Comparison of ENCODE assay signal across 8 cellular contexts in the genomic region with DNA sequence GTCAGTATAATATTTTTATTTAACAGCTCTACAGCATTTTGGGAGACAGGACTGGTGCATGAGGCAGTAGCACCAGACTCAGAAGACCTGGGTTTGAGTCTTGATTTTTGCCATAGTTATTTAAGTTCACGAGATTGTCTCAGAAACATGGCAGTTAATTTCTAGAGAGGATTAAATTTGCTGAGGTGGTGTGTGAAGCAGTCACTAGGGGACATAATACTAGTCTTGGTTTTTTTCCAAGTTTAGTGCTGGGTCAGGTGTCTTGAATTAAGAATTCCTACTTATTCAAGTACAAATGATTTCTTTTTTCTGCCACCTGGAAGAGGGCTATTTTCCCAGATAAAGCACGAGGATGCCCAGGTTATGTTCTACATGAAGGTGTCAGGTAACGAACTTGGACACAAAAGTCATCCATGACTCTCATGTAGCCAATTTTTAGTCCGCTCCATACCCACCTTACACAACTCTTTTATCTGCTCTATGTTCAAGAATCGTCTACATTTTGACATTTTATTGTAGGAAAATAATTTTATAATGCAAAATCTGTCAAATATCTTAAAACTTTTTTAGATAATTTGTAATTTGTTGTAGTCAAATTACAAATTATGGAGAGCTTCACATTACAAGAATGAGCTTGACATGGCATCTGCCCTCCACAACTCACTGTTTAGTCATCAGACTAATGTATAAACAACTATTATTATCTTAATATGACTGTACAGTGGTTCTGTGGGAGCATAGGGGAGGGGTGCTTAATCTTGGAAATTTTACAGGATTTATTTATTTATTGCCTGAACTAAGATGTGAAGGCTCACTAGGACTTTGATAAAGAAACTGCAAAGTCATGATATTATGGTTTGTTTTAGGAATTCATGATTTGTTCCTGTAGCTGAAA. TPM values are rescaled to one million over a fixed set of nuclear protein-coding genes. Genes with fewer than 3 reads are reported as not detected.
DNase-seq lines count a peak whose midpoint lies in the region; ATAC-seq and TF ChIP-seq lines count a peak whose summit lies in the region.

No MANE protein-coding gene starts in this region.

- CTCF ChIA-PET in RWPE1 (lab: Yijun Ruan, JAX), result no interaction called here

- DNase-seq in stimulated activated naive CD8-positive, alpha-beta T cell treated with anti-CD3 and anti-CD28 coated beads, Interleukin-15, Interleukin-2, amounts not matched to agents 100 U/mL and 50 U/mL, for 24 hours, result no peak
- DNase-seq in RWPE1 (ENCODE audit: low spot score), result peak; percentile 60
- DNase-seq in epithelial cell of proximal tubule (ENCODE audit: low read depth), result no peak
- DNase-seq in osteocyte (ENCODE audit: extremely low spot score, unreplicated experiment), result no peak
- no peak for DNase-seq in stimulated activated CD4-positive, alpha-beta T cell treated with anti-CD3 and anti-CD28 coated beads, Interleukin-12 subunit alpha, Interleukin-12 subunit beta, amount 100 ng/mL, for 4 hours
- DNase-seq in amygdala (lab: John Stamatoyannopoulos, UW), result no peak
- DNase-seq in DMS114 treated with DMSO at 0.1 percent for 48 hours (lab: John Stamatoyannopoulos, UW; ENCODE audit: unreplicated experiment), result no peak

- peak overlapping the region; percentile 98 for H3K4me3 Mint-ChIP-seq in stimulated activated naive CD8-positive, alpha-beta T cell treated with anti-CD3 and anti-CD28 coated beads, Interleukin-15, Interleukin-2, amounts not matched to agents 100 ng/mL and 50 ng/mL, for 24 hours
- H3K4me3 Mint-ChIP-seq in osteocyte (ENCODE audit: unreplicated experiment), result peak overlapping the region; percentile 99

- POLR2A ChIA-PET in RWPE1 (lab: Yijun Ruan, JAX; ENCODE audit: low non-redundant PET), result no interaction called here

- H3K4me3 ChIP-seq in epithelial cell of proximal tubule (ENCODE audit: low read depth, low read length), result peak overlapping the region; percentile 95

- ATAC-seq in stimulated activated naive CD8-positive, alpha-beta T cell treated with anti-CD3 and anti-CD28 coated beads, Interleukin-15, Interleukin-2, amounts not matched to agents 100 U/mL and 50 U/mL, for 24 hours, result no peak

- no peaks in the 10 kb centered on the region for H3K27me3 Mint-ChIP-seq in stimulated activated naive CD8-positive, alpha-beta T cell treated with anti-CD3 and anti-CD28 coated beads, Interleukin-15, Interleukin-2, amounts not matched to agents 100 ng/mL and 50 ng/mL, for 24 hours
- no peaks in the 10 kb centered on the region for H3K27me3 Mint-ChIP-seq in osteocyte (ENCODE audit: unreplicated experiment)

- H3K36me3 Mint-ChIP-seq in stimulated activated naive CD8-positive, alpha-beta T cell treated with anti-CD3 and anti-CD28 coated beads, Interleukin-15, Interleukin-2, amounts not matched to agents 100 ng/mL and 50 ng/mL, for 24 hours (ENCODE audit: low read depth), result peaks cover 58% of the 10 kb centered on the region
- H3K36me3 Mint-ChIP-seq in osteocyte (ENCODE audit: unreplicated experiment), result peaks cover 23% of the 10 kb centered on the region

- H3K27ac Mint-ChIP-seq in stimulated activated naive CD8-positive, alpha-beta T cell treated with anti-CD3 and anti-CD28 coated beads, Interleukin-15, Interleukin-2, amounts not matched to agents 100 ng/mL and 50 ng/mL, for 24 hours, result peak overlapping the region; percentile 99
- peak overlapping the region; percentile 100 for H3K27ac Mint-ChIP-seq in osteocyte (ENCODE audit: unreplicated experiment)

- H3K27ac ChIP-seq in RWPE1, result no peak overlapping the region

- peaks cover 68% of the 10 kb centered on the region for H3K4me1 Mint-ChIP-seq in stimulated activated naive CD8-positive, alpha-beta T cell treated with anti-CD3 and anti-CD28 coated beads, Interleukin-15, Interleukin-2, amounts not matched to agents 100 ng/mL and 50 ng/mL, for 24 hours (ENCODE audit: low read depth)
- H3K4me1 Mint-ChIP-seq in osteocyte (ENCODE audit: unreplicated experiment), result peaks cover 53% of the 10 kb centered on the region

- TF ChIP-seq CTCF in RWPE1 (conservative IDR thresholded peaks at IDR 0.05; ENCODE audit: low read depth) (no peak), epithelial cell of proximal tubule (conservative IDR thresholded peaks at IDR 0.05; ENCODE audit: low read depth, low read length) (peak; percentile 4), osteocyte (IDR thresholded peaks at IDR 0.05) (peak; percentile 20)

- no peaks in the 10 kb centered on the region for H3K9me3 Mint-ChIP-seq in stimulated activated naive CD8-positive, alpha-beta T cell treated with anti-CD3 and anti-CD28 coated beads, Interleukin-15, Interleukin-2, amounts not matched to agents 100 ng/mL and 50 ng/mL, for 24 hours
- no peaks in the 10 kb centered on the region for H3K9me3 Mint-ChIP-seq in osteocyte (ENCODE audit: unreplicated experiment)

RNA-seq across cellular contexts. Expression of a gene that starts 1.6 kb away (rescaled TPM):
- total RNA-seq in epithelial cell of proximal tubule, result 45.0 and 65.7 TPM in 2 replicates
- total RNA-seq in osteocyte, result 89.5 and 92.8 TPM in 2 replicates
